In genomic region chr5:179678238-179679013, GRCh38 we compare ENCODE assay signal across 8 cellular contexts. TPM values are rescaled to one million over a fixed set of nuclear protein-coding genes. Genes with fewer than 3 reads are reported as not detected.
DNase-seq lines count a peak whose midpoint lies in the region; ATAC-seq, FAIRE-seq and TF ChIP-seq lines count a peak whose summit lies in the region.

No MANE protein-coding gene starts in this region.

- TF ChIP-seq POLR2A in vagina (IDR thresholded peaks at IDR 0.05) = peak; percentile 39 to 75

- H2AFZ ChIP-seq in hepatocyte = peak overlapping the region; percentile 95

- DNase-seq in GM18507 (ENCODE audit: extremely low spot score, insufficient read length, low read depth) = peak; percentile 91
- DNase-seq in NCI-H1930 (lab: John Stamatoyannopoulos, UW) = peak; percentile 84 to 92
- DNase-seq in T-helper 22 cell (ENCODE audit: low read depth) = peak; percentile 88
- peak; percentile 85 for DNase-seq in astrocyte of the cerebellum (ENCODE audit: low read depth)
- peak; percentile 99 for DNase-seq in hepatocyte (ENCODE audit: low spot score)
- peak in 1 of 2 donors; percentile 91 for DNase-seq in vagina (ENCODE audit: extremely low spot score in 2 of 2)

- peak overlapping the region; percentile 87 for H3K4me2 ChIP-seq in hepatocyte

- in situ Hi-C loops in astrocyte of the cerebellum (cut with HindIII; ENCODE audit: low sequenced_read_pairs) = no loop called here

- H3K27me3 ChIP-seq in hepatocyte (no peaks in the 10 kb centered on the region), rectal smooth muscle tissue (ENCODE audit: control insufficient read depth, insufficient read depth, low read length) (no peaks in the 10 kb centered on the region), vagina (no peaks in the 10 kb centered on the region)

- H3K9me3 ChIP-seq in hepatocyte (ENCODE audit: low read depth) = no peaks in the 10 kb centered on the region
- H3K9me3 ChIP-seq in vagina = no peaks in the 10 kb centered on the region

- H3K9me2 ChIP-seq in hepatocyte (replicated peaks; ENCODE audit: insufficient read depth) = no peaks in the 10 kb centered on the region

- H3K9ac ChIP-seq in rectal smooth muscle tissue (ENCODE audit: low read length) = peak overlapping the region; percentile 95

- H3K4me1 ChIP-seq in hepatocyte (ENCODE audit: insufficient read depth) = peaks cover 12% of the 10 kb centered on the region
- H3K4me1 ChIP-seq in rectal smooth muscle tissue (ENCODE audit: control insufficient read depth, insufficient read depth, low read length) = peaks cover 7% of the 10 kb centered on the region
- H3K4me1 ChIP-seq in vagina = peaks cover 33% of the 10 kb centered on the region

- no peaks in the 10 kb centered on the region for H4K20me1 ChIP-seq in hepatocyte (ENCODE audit: insufficient read depth, poor library complexity, severe bottlenecking)

- intact Hi-C loops in vagina (cut with DNase I) = no loop called here

- peak overlapping the region; percentile 94 for H3K4me3 ChIP-seq in astrocyte of the cerebellum (ENCODE audit: low read depth, low read length)
- H3K4me3 ChIP-seq in hepatocyte = peak overlapping the region; percentile 75
- peak overlapping the region; percentile 97 for H3K4me3 ChIP-seq in rectal smooth muscle tissue (ENCODE audit: low read length)
- H3K4me3 ChIP-seq in vagina = peak overlapping the region; percentile 59 to 93

- FAIRE-seq in GM18507 (lab: Jason Lieb, UNC) = peak; percentile 92

- H3K36me3 ChIP-seq in hepatocyte (replicated peaks; ENCODE audit: insufficient read depth, low read depth) (no peaks in the 10 kb centered on the region), rectal smooth muscle tissue (ENCODE audit: control insufficient read depth, insufficient read depth, low read length) (no peaks in the 10 kb centered on the region), vagina (no peaks in the 10 kb centered on the region)

- TF ChIP-seq CTCF in astrocyte of the cerebellum (IDR thresholded peaks at IDR 0.05; ENCODE audit: low read depth, low read length, missing control alignments) = no peak
- TF ChIP-seq CTCF in hepatocyte (IDR thresholded peaks at IDR 0.05; ENCODE audit: poor library complexity) = no peak
- TF ChIP-seq CTCF in vagina (IDR thresholded peaks at IDR 0.05) = no peak

- peaks cover 24% of the 10 kb centered on the region for H3K79me2 ChIP-seq in hepatocyte

- H3K27ac ChIP-seq in hepatocyte (peak overlapping the region; percentile 89), rectal smooth muscle tissue (ENCODE audit: low read depth, low read length) (peak overlapping the region; percentile 92), vagina (peak overlapping the region; percentile 92)

- ATAC-seq in HG02970 (IDR thresholded peaks at IDR 0.05; ENCODE audit: low FRiP score, unreplicated experiment) = peak; percentile 87

- 6% methylated on average over 71 of the region's 75 CpGs for WGBS in hepatocyte (ENCODE audit: low lambda C conversion rate, missing lambda C conversion rate)

RNA-seq across cellular contexts. Expression of gene CBY3, which starts 2.4 kb away (rescaled TPM):
- not detected in 2 replicates for total RNA-seq in hepatocyte
- polyA plus RNA-seq in hepatocyte = not detected in 2 replicates
- total RNA-seq in vagina = not detected

RNA-seq across cellular contexts. Expression of gene CANX, which starts 20.3 kb away (rescaled TPM):
- total RNA-seq in hepatocyte = 701 and 705 TPM in 2 replicates
- polyA plus RNA-seq in hepatocyte = 329 and 369 TPM in 2 replicates
- total RNA-seq in vagina = 208 TPM

RNA-seq across cellular contexts. Expression of gene MAML1, which starts 54.2 kb away (rescaled TPM):
- total RNA-seq in hepatocyte (14.2 and 15.9 TPM in 2 replicates), vagina (25.3 TPM)
- 7.5 and 8.8 TPM in 2 replicates for polyA plus RNA-seq in hepatocyte

RNA-seq across cellular contexts. Expression of gene HNRNPH1, which starts 55.0 kb away (rescaled TPM):
- total RNA-seq in hepatocyte (392 and 485 TPM in 2 replicates), vagina (483 TPM)
- polyA plus RNA-seq in hepatocyte = 99.9 and 123 TPM in 2 replicates
